21 cellular contexts compared by ENCODE assay signal in the genomic region with DNA sequence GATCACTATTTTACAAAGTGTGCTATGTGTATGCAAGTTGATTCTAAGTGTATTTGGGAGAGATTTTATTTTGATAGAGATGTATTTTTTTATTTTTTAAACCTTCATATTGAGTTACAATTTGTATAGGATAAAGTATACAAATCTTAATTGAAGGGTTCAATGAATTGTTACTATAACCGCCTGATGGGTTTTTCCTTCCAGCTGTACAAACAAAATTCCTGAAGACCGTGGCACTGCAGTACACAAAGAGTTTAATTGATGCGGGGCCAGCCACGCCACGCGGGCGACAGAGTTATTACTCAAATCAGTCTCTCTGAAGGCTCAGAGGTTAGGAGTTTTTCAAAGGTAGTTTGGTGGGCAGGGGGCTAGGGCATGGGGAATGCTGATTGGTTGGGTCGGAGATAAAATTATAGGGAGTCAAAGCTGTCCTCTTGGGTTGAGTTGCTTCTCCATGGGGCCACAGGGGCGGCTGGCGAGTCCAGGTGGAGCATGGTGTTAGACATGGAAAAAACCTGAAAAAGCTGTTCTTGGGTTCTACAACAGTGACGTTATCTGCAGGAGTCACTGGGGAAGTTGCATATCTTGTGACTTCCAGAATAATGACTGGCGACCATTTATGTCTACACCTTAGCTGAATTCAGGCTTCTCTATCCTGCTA. TPM values are rescaled to one million over a fixed set of nuclear protein-coding genes. Genes with fewer than 3 reads are reported as not detected.
DNase-seq lines count a peak whose midpoint lies in the region; ATAC-seq and FAIRE-seq lines count a peak whose summit lies in the region.
"Had no signal": no experiment of that assay in that cellular context is flagged by ENCODE, and none has a peak within 500 bp of the region (broad histone marks: within the 10 kb centered on the region; RNA-seq: fewer than 3 reads in every experiment).

No MANE protein-coding gene starts in this region.

- H3K36me3 Mint-ChIP-seq in activated naive CD4-positive, alpha-beta T cell treated with anti-CD3 and anti-CD28 coated beads, Interleukin-2, amount 50 U/mL, for 72 hours, result no peaks in the 10 kb centered on the region
- H3K36me3 Mint-ChIP-seq: stimulated activated naive B cell treated with anti-CD40 and anti-IgM and Interleukin-4, amounts not matched to agents 10 μg/mL and 1 μg/mL and 100 μg/mL, for 72 hours; T-cell had no signal

- FAIRE-seq in frontal cortex (lab: Jason Lieb, UNC), result no peak

- DNase-seq in COR-L47 (lab: John Stamatoyannopoulos, UW), result peak; percentile 68
- DNase-seq in NCI-H1092 (lab: John Stamatoyannopoulos, UW), result peak; percentile 51
- peak; percentile 62 for DNase-seq in NCI-H774 (lab: John Stamatoyannopoulos, UW)
- peak; percentile 75 for DNase-seq in left kidney (ENCODE audit: low read depth, low spot score)
- DNase-seq in activated naive CD4-positive, alpha-beta T cell treated with anti-CD3 and anti-CD28 coated beads, Interleukin-2, amount 50 U/mL, for 72 hours (ENCODE audit: low spot score in 2 of 2), result no peak
- DNase-seq in frontal cortex (ENCODE audit: low spot score in 2 of 2), result no peak
- DNase-seq: activated CD4-positive, alpha-beta T cell treated with anti-CD3 and anti-CD28 coated beads, Interleukin-2, amount 10 ng/mL, durations not matched to agents 24 days and 14 days; activated naive CD4-positive, alpha-beta T cell; Caco-2; cerebellar nuclear complex; effector CD4-positive, alpha-beta T cell; esophagus squamous epithelium; IMR-90; stimulated activated naive B cell treated with anti-CD40 and anti-IgM and Interleukin-4, amounts not matched to agents 10 μg/mL and 1 μg/mL and 100 μg/mL, for 72 hours; T-cell; thyroid gland had no signal

- no peak overlapping the region for H3K27ac Mint-ChIP-seq in activated naive CD4-positive, alpha-beta T cell treated with anti-CD3 and anti-CD28 coated beads, Interleukin-2, amount 50 U/mL, for 72 hours
- H3K27ac Mint-ChIP-seq: activated CD4-positive, alpha-beta T cell treated with anti-CD3 and anti-CD28 coated beads, Interleukin-2, amount 10 ng/mL, durations not matched to agents 24 days and 14 days; stimulated activated naive B cell treated with anti-CD40 and anti-IgM and Interleukin-4, amounts not matched to agents 10 μg/mL and 1 μg/mL and 100 μg/mL, for 72 hours; T-cell had no signal

- no peak for ATAC-seq in activated naive CD4-positive, alpha-beta T cell treated with anti-CD3 and anti-CD28 coated beads, Interleukin-2, amount 50 U/mL, for 72 hours
- ATAC-seq in GM18873 (IDR thresholded peaks at IDR 0.05; ENCODE audit: low FRiP score, unreplicated experiment), result no peak
- ATAC-seq: sciatic nerve; stimulated activated naive B cell treated with anti-CD40 and anti-IgM and Interleukin-4, amounts not matched to agents 10 μg/mL and 1 μg/mL and 100 μg/mL, for 72 hours; T-cell had no signal

- H3K9me3 Mint-ChIP-seq in activated naive CD4-positive, alpha-beta T cell treated with anti-CD3 and anti-CD28 coated beads, Interleukin-2, amount 50 U/mL, for 72 hours, result no peaks in the 10 kb centered on the region
- H3K9me3 Mint-ChIP-seq: activated CD4-positive, alpha-beta T cell treated with anti-CD3 and anti-CD28 coated beads, Interleukin-2, amount 10 ng/mL, durations not matched to agents 24 days and 14 days; stimulated activated naive B cell treated with anti-CD40 and anti-IgM and Interleukin-4, amounts not matched to agents 10 μg/mL and 1 μg/mL and 100 μg/mL, for 72 hours; T-cell had no signal

RNA-seq across cellular contexts. Expression of a gene that starts 12.8 kb away (rescaled TPM):
- total RNA-seq in activated naive CD4-positive, alpha-beta T cell treated with anti-CD3 and anti-CD28 coated beads, Interleukin-2, amount 50 U/mL, for 72 hours, result 10 to 100 TPM; 19.0 to 28.1 TPM
- 73.4 TPM for total RNA-seq in frontal cortex

RNA-seq across cellular contexts. Expression of a gene that starts 23.5 kb away (rescaled TPM):
- not detected for total RNA-seq in activated naive CD4-positive, alpha-beta T cell treated with anti-CD3 and anti-CD28 coated beads, Interleukin-2, amount 50 U/mL, for 72 hours
- under 0.01 TPM for total RNA-seq in frontal cortex
- total RNA-seq: activated CD4-positive, alpha-beta T cell treated with anti-CD3 and anti-CD28 coated beads, Interleukin-2, amount 10 ng/mL, durations not matched to agents 24 days and 14 days; ascending aorta; esophagus squamous epithelium; IMR-90; T-cell had no signal

RNA-seq across cellular contexts. Expression of a gene that starts 40.1 kb away (rescaled TPM):
- total RNA-seq in activated naive CD4-positive, alpha-beta T cell treated with anti-CD3 and anti-CD28 coated beads, Interleukin-2, amount 50 U/mL, for 72 hours, result under 1 TPM; 0.16 to 0.35 TPM
- not detected for total RNA-seq in frontal cortex
- total RNA-seq: activated CD4-positive, alpha-beta T cell treated with anti-CD3 and anti-CD28 coated beads, Interleukin-2, amount 10 ng/mL, durations not matched to agents 24 days and 14 days; ascending aorta; esophagus squamous epithelium; IMR-90; MCF 10A; osteocyte; sciatic nerve; thyroid gland had no signal

RNA-seq across cellular contexts. Expression of a gene that starts 54.9 kb away (rescaled TPM):
- not detected for total RNA-seq in activated naive CD4-positive, alpha-beta T cell treated with anti-CD3 and anti-CD28 coated beads, Interleukin-2, amount 50 U/mL, for 72 hours
- total RNA-seq in frontal cortex, result under 0.01 TPM
- total RNA-seq: activated CD4-positive, alpha-beta T cell treated with anti-CD3 and anti-CD28 coated beads, Interleukin-2, amount 10 ng/mL, durations not matched to agents 24 days and 14 days; ascending aorta; esophagus squamous epithelium; IMR-90; MCF 10A; osteocyte; sciatic nerve; T-cell; thyroid gland had no signal

Comparison
In these comparisons a context has a peak if more than half of its experiments do, and no peak if none do; other contexts are left out.
1. DNase-seq: peak in COR-L47 (single experiment), NCI-H1092 (single experiment), NCI-H774 (single experiment) and left kidney (single experiment); none in activated naive CD4-positive, alpha-beta T cell treated with anti-CD3 and anti-CD28 coated beads, Interleukin-2, amount 50 U/mL, for 72 hours (0 of 2) and frontal cortex (0 of 2).